Comparison of ENCODE assay signal across 23 cellular contexts in the genomic region with DNA sequence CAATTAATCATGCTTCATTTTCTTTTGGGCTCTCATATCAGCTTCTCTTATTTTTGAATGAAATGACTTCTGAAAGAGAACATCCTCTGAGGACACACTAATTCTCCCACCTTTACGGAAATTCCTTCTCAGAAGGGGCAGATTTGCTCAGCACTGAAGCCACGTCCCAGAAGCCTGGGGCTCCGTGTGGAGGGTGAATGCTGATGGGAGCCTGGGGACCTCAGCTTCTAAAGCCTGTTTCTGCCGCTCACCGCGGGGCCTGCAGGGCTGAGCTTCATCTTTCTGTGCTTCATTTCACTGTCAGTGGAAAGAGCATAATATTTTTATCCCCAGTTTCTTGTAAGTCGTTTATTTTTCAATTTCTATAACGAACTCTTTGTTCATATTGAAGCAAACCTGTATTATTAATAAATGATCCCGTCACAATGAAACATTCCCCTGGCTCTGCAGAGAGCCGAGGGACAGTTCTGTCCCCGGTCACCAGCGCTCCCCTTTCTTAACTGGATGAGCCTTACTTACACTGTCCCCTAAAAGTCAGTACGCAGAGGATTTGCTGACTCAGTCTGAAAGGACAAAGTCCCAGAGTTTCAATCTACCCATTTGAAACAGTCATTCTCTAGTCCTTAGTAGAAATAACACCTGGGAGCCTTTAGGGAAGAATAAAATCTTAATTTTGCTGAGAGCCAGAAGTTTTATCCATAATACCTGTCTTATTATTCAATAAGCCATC.
DNase-seq lines count a peak whose midpoint lies in the region; ATAC-seq, FAIRE-seq and TF ChIP-seq lines count a peak whose summit lies in the region.
"Had no signal": no experiment of that assay in that cellular context is flagged by ENCODE, and none has a peak within 500 bp of the region (broad histone marks: within the 10 kb centered on the region; RNA-seq: fewer than 3 reads in every experiment).

No MANE protein-coding gene starts in this region.

- WGBS in small intestine, 3 donors, result 56 to 59% (median 57%) methylated on average over 13 of the region's 13 CpGs

- H3K4me2 ChIP-seq in GM23338, result no peak overlapping the region
- H3K4me2 ChIP-seq: KMS-11 had no signal

- no peaks in the 10 kb centered on the region for H3K9me3 ChIP-seq in small intestine (ENCODE audit: control insufficient read depth, low read depth)

- H3K4me3 ChIP-seq in GM23338, result no peak overlapping the region
- H3K4me3 ChIP-seq in small intestine (ENCODE audit: low read depth in 1 of 2, low read length in 2 of 2), result no peak overlapping the region
- H3K4me3 ChIP-seq: GM12878 had no signal

- CTCF ChIA-PET in WTC11 (lab: Charles Lee), result interaction anchor here (1.0 to 1.1 kb wide), 2 partner anchors 292 to 533 kb away, joined by 3 read pairs; no protein-coding TSS in a partner anchor

- no peaks in the 10 kb centered on the region for H3K36me3 Mint-ChIP-seq in GM23338 (ENCODE audit: low read depth)
- H3K36me3 Mint-ChIP-seq in WTC11, result no peaks in the 10 kb centered on the region
- H3K36me3 Mint-ChIP-seq: CD4-positive, alpha-beta memory T cell had no signal

- in situ Hi-C loops in G401 (cut with HindIII; ENCODE audit: low sequenced_read_pairs), result no loop called here

- ATAC-seq in GM23338, result peak; percentile 94
- peak; percentile 71 for ATAC-seq in WTC11
- ATAC-seq in foreskin keratinocyte, result no peak
- ATAC-seq: GM12878, Panc1 had no signal

- peaks cover 6% of the 10 kb centered on the region; the same call in 1 of the 2 replicates for H3K9me2 ChIP-seq in GM23338 (ENCODE audit: insufficient read depth)

- TF ChIP-seq CTCF in GM23338 (conservative IDR thresholded peaks at IDR 0.05; ENCODE audit: low read depth in 2 of 2) (no peak), WTC11 (IDR thresholded peaks at IDR 0.05) (no peak), foreskin keratinocyte (conservative IDR thresholded peaks at IDR 0.05) (no peak)

- no peaks in the 10 kb centered on the region for H4K20me1 ChIP-seq in GM23338 (replicated peaks; ENCODE audit: insufficient read depth)

- peaks cover 8% of the 10 kb centered on the region; the same call in 2 of the 3 replicates for H3K4me1 Mint-ChIP-seq in GM23338
- peaks cover 9% of the 10 kb centered on the region for H3K4me1 Mint-ChIP-seq in WTC11
- H3K4me1 Mint-ChIP-seq: CD4-positive, alpha-beta memory T cell had no signal

- H3K36me3 ChIP-seq in GM23338 (ENCODE audit: insufficient read depth) (no peaks in the 10 kb centered on the region), small intestine (ENCODE audit: control insufficient read depth in 2 of 2, insufficient read depth in 2 of 2, low read length in 2 of 2) (no peaks in the 10 kb centered on the region)

- no peak overlapping the region for H3K27ac Mint-ChIP-seq in GM23338
- no peak overlapping the region for H3K27ac Mint-ChIP-seq in WTC11

- POLR2A ChIA-PET in WTC11 (lab: Charles Lee), result interaction anchor here (0.6 kb wide), 1 partner anchor 338 kb away, joined by 3 read pairs; no protein-coding TSS in a partner anchor

- FAIRE-seq in small intestine (lab: Jason Lieb, UNC), result no peak
- FAIRE-seq: A204.1, G401.6, GM12878, HTR-8/SVneo had no signal

- H3K9me3 Mint-ChIP-seq in GM23338, result no peaks in the 10 kb centered on the region
- no peaks in the 10 kb centered on the region for H3K9me3 Mint-ChIP-seq in WTC11

- DNase-seq in GM23338 (ENCODE audit: low spot score), result peak; percentile 45
- DNase-seq in WTC11 (ENCODE audit: low spot score), result no peak
- DNase-seq in iPS-NIHi11 (ENCODE audit: low spot score), result peak; percentile 25
- peak; percentile 8 for DNase-seq in small intestine
- DNase-seq in G401 (ENCODE audit: low spot score), result no peak
- no peak for DNase-seq in foreskin keratinocyte
- DNase-seq in effector CD8-positive, alpha-beta T cell (lab: John Stamatoyannopoulos, UW), result no peak
- DNase-seq: C1 segment of cervical spinal cord; CD4-positive, alpha-beta memory T cell; COR-L47; DMS53; MM.1S; NCI-H2029; NCI-H446 treated with DMSO at 0.1 percent for 48 hours; NCI-H526 treated with DMSO at 0.1 percent for 48 hours; SHP77 had no signal

- H2AFZ ChIP-seq in GM23338, result peak overlapping the region; percentile 56

- H3K4me1 ChIP-seq in GM23338 (ENCODE audit: insufficient read depth) (peaks cover 12% of the 10 kb centered on the region), small intestine (ENCODE audit: control insufficient read depth in 2 of 2, insufficient read depth in 1 of 2, low read depth in 1 of 2, low read length in 1 of 2) (no peaks in the 10 kb centered on the region), foreskin keratinocyte (no peaks in the 10 kb centered on the region)

- no peaks in the 10 kb centered on the region for H3F3A ChIP-seq in GM23338 (replicated peaks; ENCODE audit: low read depth)

- H3K79me2 ChIP-seq in GM23338 (replicated peaks; ENCODE audit: insufficient read depth), result no peaks in the 10 kb centered on the region

- H3K27me3 Mint-ChIP-seq in GM23338 (ENCODE audit: insufficient read depth, low read depth, poor library complexity) (peaks cover 2% of the 10 kb centered on the region), WTC11 (ENCODE audit: low read depth) (no peaks in the 10 kb centered on the region)
- H3K27me3 Mint-ChIP-seq: CD4-positive, alpha-beta memory T cell had no signal

- no peak overlapping the region for H3K4me3 Mint-ChIP-seq in GM23338
- H3K4me3 Mint-ChIP-seq in WTC11, result no peak overlapping the region
- H3K4me3 Mint-ChIP-seq: CD4-positive, alpha-beta memory T cell had no signal

- H3K27me3 ChIP-seq in GM23338 (ENCODE audit: insufficient read depth) (no peaks in the 10 kb centered on the region), small intestine (ENCODE audit: control insufficient read depth in 2 of 2, insufficient read depth in 2 of 2, low read length in 2 of 2) (no peaks in the 10 kb centered on the region), foreskin keratinocyte (no peaks in the 10 kb centered on the region)

- H3K27ac ChIP-seq in GM23338 (ENCODE audit: low read depth), result no peak overlapping the region
- H3K27ac ChIP-seq in small intestine (ENCODE audit: low read depth in 1 of 2, low read length in 1 of 2), result no peak overlapping the region
- H3K27ac ChIP-seq in foreskin keratinocyte, result no peak overlapping the region
- H3K27ac ChIP-seq: KMS-11, RWPE1 had no signal

TF ChIP-seq in GM23338, 12 proteins besides CTCF, POLR2A, EP300 and RAD21 (continues in another document):
- TF ChIP-seq NANOG (IDR thresholded peaks at IDR 0.05; ENCODE audit: borderline replicate concordance) (no peak), POLR2AphosphoS5 (IDR thresholded peaks at IDR 0.05; ENCODE audit: low read depth) (no peak), ZNF331 (CRISPR knock-in tag; IDR thresholded peaks at IDR 0.05; ENCODE audit: low read depth) (no peak)
- TF ChIP-seq, protein P1, sequence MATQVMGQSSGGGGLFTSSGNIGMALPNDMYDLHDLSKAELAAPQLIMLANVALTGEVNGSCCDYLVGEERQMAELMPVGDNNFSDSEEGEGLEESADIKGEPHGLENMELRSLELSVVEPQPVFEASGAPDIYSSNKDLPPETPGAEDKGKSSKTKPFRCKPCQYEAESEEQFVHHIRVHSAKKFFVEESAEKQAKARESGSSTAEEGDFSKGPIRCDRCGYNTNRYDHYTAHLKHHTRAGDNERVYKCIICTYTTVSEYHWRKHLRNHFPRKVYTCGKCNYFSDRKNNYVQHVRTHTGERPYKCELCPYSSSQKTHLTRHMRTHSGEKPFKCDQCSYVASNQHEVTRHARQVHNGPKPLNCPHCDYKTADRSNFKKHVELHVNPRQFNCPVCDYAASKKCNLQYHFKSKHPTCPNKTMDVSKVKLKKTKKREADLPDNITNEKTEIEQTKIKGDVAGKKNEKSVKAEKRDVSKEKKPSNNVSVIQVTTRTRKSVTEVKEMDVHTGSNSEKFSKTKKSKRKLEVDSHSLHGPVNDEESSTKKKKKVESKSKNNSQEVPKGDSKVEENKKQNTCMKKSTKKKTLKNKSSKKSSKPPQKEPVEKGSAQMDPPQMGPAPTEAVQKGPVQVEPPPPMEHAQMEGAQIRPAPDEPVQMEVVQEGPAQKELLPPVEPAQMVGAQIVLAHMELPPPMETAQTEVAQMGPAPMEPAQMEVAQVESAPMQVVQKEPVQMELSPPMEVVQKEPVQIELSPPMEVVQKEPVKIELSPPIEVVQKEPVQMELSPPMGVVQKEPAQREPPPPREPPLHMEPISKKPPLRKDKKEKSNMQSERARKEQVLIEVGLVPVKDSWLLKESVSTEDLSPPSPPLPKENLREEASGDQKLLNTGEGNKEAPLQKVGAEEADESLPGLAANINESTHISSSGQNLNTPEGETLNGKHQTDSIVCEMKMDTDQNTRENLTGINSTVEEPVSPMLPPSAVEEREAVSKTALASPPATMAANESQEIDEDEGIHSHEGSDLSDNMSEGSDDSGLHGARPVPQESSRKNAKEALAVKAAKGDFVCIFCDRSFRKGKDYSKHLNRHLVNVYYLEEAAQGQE (IDR thresholded peaks at IDR 0.05; ENCODE audit: unreplicated experiment), result no peak

TF ChIP-seq in WTC11, 78 proteins besides CTCF, POLR2A, EP300 and RAD21 (continues in another document):
- TF ChIP-seq, protein P2, sequence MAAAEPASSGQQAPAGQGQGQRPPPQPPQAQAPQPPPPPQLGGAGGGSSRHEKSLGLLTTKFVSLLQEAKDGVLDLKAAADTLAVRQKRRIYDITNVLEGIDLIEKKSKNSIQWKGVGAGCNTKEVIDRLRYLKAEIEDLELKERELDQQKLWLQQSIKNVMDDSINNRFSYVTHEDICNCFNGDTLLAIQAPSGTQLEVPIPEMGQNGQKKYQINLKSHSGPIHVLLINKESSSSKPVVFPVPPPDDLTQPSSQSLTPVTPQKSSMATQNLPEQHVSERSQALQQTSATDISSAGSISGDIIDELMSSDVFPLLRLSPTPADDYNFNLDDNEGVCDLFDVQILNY (CRISPR knock-in tag; IDR thresholded peaks at IDR 0.05), result no peak
- no peak for TF ChIP-seq ETV6 (CRISPR knock-in tag; IDR thresholded peaks at IDR 0.05)
- TF ChIP-seq GTF2I (CRISPR knock-in tag; conservative IDR thresholded peaks at IDR 0.05), result no peak
- no peak for TF ChIP-seq NFATC4 (CRISPR knock-in tag; IDR thresholded peaks at IDR 0.05)
- TF ChIP-seq KAT7 (CRISPR knock-in tag; IDR thresholded peaks at IDR 0.05; ENCODE audit: borderline replicate concordance), result no peak
- TF ChIP-seq ELF4 (CRISPR knock-in tag; IDR thresholded peaks at IDR 0.05; ENCODE audit: low read depth), result no peak
- TF ChIP-seq ZBTB21 (CRISPR knock-in tag; IDR thresholded peaks at IDR 0.05; ENCODE audit: borderline replicate concordance), result no peak
- no peak for TF ChIP-seq NR3C1 (CRISPR knock-in tag; conservative IDR thresholded peaks at IDR 0.05; ENCODE audit: low read depth)
- TF ChIP-seq TEAD1 (CRISPR knock-in tag; IDR thresholded peaks at IDR 0.05), result no peak

Comparison
In these comparisons a context has a peak if more than half of its experiments do, and no peak if none do; other contexts are left out.
1. DNase-seq: peak in GM23338 (single experiment), iPS-NIHi11 (single experiment) and small intestine (single experiment); none in WTC11 (single experiment), G401 (single experiment), foreskin keratinocyte (0 of 2) and effector CD8-positive, alpha-beta T cell (single experiment).